ENCODE assay signal across 23 cellular contexts in genomic region chr12:5665615-5666014, GRCh38.
DNase-seq lines count a peak whose midpoint lies in the region; ATAC-seq, FAIRE-seq and TF ChIP-seq lines count a peak whose summit lies in the region.
"Had no signal": no experiment of that assay in that cellular context is flagged by ENCODE, and none has a peak within 500 bp of the region (broad histone marks: within the 10 kb centered on the region; RNA-seq: fewer than 3 reads in every experiment).

No MANE protein-coding gene starts in this region.

- TF ChIP-seq POLR2A in H54 (IDR thresholded peaks at IDR 0.05; ENCODE audit: low read depth, low read length) = no peak

- no peak for FAIRE-seq in H54 (lab: Jason Lieb, UNC)
- FAIRE-seq: islet of Langerhans had no signal

- no peaks in the 10 kb centered on the region for H3K4me1 Mint-ChIP-seq in type B pancreatic cell (ENCODE audit: unreplicated experiment)
- H3K4me1 Mint-ChIP-seq: IgD-negative memory B cell had no signal

- no peaks in the 10 kb centered on the region for H3K9me3 Mint-ChIP-seq in type B pancreatic cell
- H3K9me3 Mint-ChIP-seq: CD4-positive, alpha-beta T cell had no signal

- peaks cover 7% of the 10 kb centered on the region for H3K36me3 Mint-ChIP-seq in type B pancreatic cell
- H3K36me3 Mint-ChIP-seq: IgD-negative memory B cell had no signal

- H3K4me3 Mint-ChIP-seq in type B pancreatic cell = no peak overlapping the region
- H3K4me3 Mint-ChIP-seq: CD4-positive, alpha-beta T cell; IgD-negative memory B cell; nephron had no signal

- ATAC-seq in HG02970 (IDR thresholded peaks at IDR 0.05; ENCODE audit: low FRiP score, unreplicated experiment) = no peak
- ATAC-seq: psoas muscle had no signal

- in situ Hi-C loops in ACHN (cut with HindIII; ENCODE audit: low pct_ligation_motif_present, low pct_unique_long_range_greater_than_20kb, low sequenced_read_pairs) = no loop called here

- peaks cover 17% of the 10 kb centered on the region for H3K27me3 Mint-ChIP-seq in type B pancreatic cell
- H3K27me3 Mint-ChIP-seq: CD4-positive, alpha-beta T cell; IgD-negative memory B cell had no signal

- TF ChIP-seq CTCF in type B pancreatic cell (conservative IDR thresholded peaks at IDR 0.05) (no peak), GM10248 (IDR thresholded peaks at IDR 0.05; ENCODE audit: control extremely low read depth, extremely low read depth, low read depth, missing control alignments) (no peak)

- DNase-seq in ACHN (peak; percentile 100), H54 (ENCODE audit: insufficient read length, low spot score) (peak; percentile 13), amniotic stem cell (lab: John Stamatoyannopoulos, UW) (peak; percentile 53), kidney tubule cell (ENCODE audit: low spot score) (peak; percentile 94), type B pancreatic cell (ENCODE audit: extremely low spot score, unreplicated experiment) (no peak), GM10248 (ENCODE audit: extremely low spot score) (no peak), ecto neural progenitor cell (ENCODE audit: low spot score) (no peak)
- DNase-seq: 8988T; activated CD4-positive, alpha-beta T cell treated with anti-CD3 and anti-CD28 coated beads for 1 hour; activated gamma-delta T cell treated with Interleukin-2 at 50 U/mL for 16 hours; CD4-positive, alpha-beta T cell; DMS79 treated with DMSO at 0.1 percent for 48 hours; glutamatergic neuron; NCI-H2029 treated with DMSO at 0.1 percent for 48 hours; NCI-H510A treated with DMSO at 0.1 percent for 48 hours; psoas muscle; SHP77; stimulated activated naive CD4-positive, alpha-beta T cell; transverse colon had no signal

- POLR2A ChIA-PET in GM10248 (lab: Yijun Ruan, JAX) = no interaction called here

- H3K27ac Mint-ChIP-seq in type B pancreatic cell = no peak overlapping the region
- H3K27ac Mint-ChIP-seq: CD4-positive, alpha-beta T cell; IgD-negative memory B cell; nephron had no signal

- CTCF ChIA-PET in GM10248 (lab: Yijun Ruan, JAX) = no interaction called here

Comparison
In these comparisons a context has a peak if more than half of its experiments do, and no peak if none do; other contexts are left out.
1. DNase-seq: peak in ACHN (single experiment), H54 (single experiment), amniotic stem cell (single experiment) and kidney tubule cell (single experiment); none in type B pancreatic cell (single experiment), GM10248 (single experiment) and ecto neural progenitor cell (single experiment).